ENCODE assay signal across 15 cellular contexts in the genomic region with DNA sequence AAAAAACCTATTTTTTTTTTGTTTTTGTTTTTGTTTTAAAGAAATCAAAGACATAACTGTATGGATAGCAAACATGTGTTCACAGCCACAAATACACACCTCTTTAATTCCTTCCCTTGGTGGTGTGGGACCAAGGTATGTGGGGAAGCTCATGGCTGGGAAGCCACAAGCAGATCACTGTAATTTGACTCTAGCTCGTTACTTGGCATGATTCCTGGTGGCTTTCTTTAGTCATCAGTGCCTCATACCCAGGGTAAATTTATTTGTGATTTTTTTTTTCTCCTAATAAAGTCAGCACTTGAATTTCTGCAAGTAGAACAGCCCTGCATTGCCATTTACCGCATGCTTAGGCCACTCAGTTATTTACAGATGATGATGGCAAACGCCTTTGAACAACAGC.
DNase-seq lines count a peak whose midpoint lies in the region; ATAC-seq and TF ChIP-seq lines count a peak whose summit lies in the region.
"Had no signal": no experiment of that assay in that cellular context is flagged by ENCODE, and none has a peak within 500 bp of the region (broad histone marks: within the 10 kb centered on the region; RNA-seq: fewer than 3 reads in every experiment).

No MANE protein-coding gene starts in this region.

- H3K23ac ChIP-seq in H9 (ENCODE audit: insufficient read length, low read depth, low read length): no peak overlapping the region

- no peak overlapping the region for H2AFZ ChIP-seq in H9 (ENCODE audit: low read length)

- no peak overlapping the region for H3K4me3 ChIP-seq in A673 (ENCODE audit: low read depth, low read length, poor library complexity, severe bottlenecking)
- H3K4me3 ChIP-seq: left lung had no signal

- TF ChIP-seq CTCF in A673 (conservative IDR thresholded peaks at IDR 0.05; ENCODE audit: low read depth, low read length) (no peak), RWPE1 (conservative IDR thresholded peaks at IDR 0.05; ENCODE audit: low read depth) (no peak), H9 (conservative IDR thresholded peaks at IDR 0.05) (no peak)

- H4K91ac ChIP-seq in H9 (ENCODE audit: insufficient read length, low read depth, low read length): no peak overlapping the region

- H3K9me3 Mint-ChIP-seq in H9: no peaks in the 10 kb centered on the region
- H3K9me3 Mint-ChIP-seq in stimulated activated naive B cell treated with anti-CD40 and anti-IgM and Interleukin-4, amounts not matched to agents 10 μg/mL and 1 μg/mL and 100 μg/mL, for 72 hours: peaks cover 1 to 4% of the 10 kb centered on the region in 2 donors
- H3K9me3 Mint-ChIP-seq: stimulated activated naive CD8-positive, alpha-beta T cell treated with anti-CD3 and anti-CD28 coated beads, Interleukin-15, amount 100 ng/mL, for 72 hours had no signal

- H3K27ac Mint-ChIP-seq in H9: no peak overlapping the region
- H3K27ac Mint-ChIP-seq in stimulated activated naive B cell treated with anti-CD40 and anti-IgM and Interleukin-4, amounts not matched to agents 10 μg/mL and 1 μg/mL and 100 μg/mL, for 72 hours: no peak overlapping the region
- H3K27ac Mint-ChIP-seq: B cell; stimulated activated naive CD8-positive, alpha-beta T cell treated with anti-CD3 and anti-CD28 coated beads, Interleukin-15, amount 100 ng/mL, for 72 hours had no signal

- H3K36me3 Mint-ChIP-seq in H9 (ENCODE audit: insufficient read depth in 1 of 3, low read depth in 3 of 3): no peaks in the 10 kb centered on the region
- no peaks in the 10 kb centered on the region for H3K36me3 Mint-ChIP-seq in stimulated activated naive B cell treated with anti-CD40 and anti-IgM and Interleukin-4, amounts not matched to agents 10 μg/mL and 1 μg/mL and 100 μg/mL, for 72 hours

- BruUV-seq in A673 (replicated peaks; lab: Mats Ljungman, UMichigan): no TSS peak

- H2BK20ac ChIP-seq in H9 (ENCODE audit: low read depth, low read length, poor library complexity, severe bottlenecking): no peak overlapping the region

- H3K27ac ChIP-seq in A673 (ENCODE audit: low read depth, low read length, poor library complexity, severe bottlenecking): no peak overlapping the region
- H3K27ac ChIP-seq in RWPE1: no peak overlapping the region
- no peak overlapping the region for H3K27ac ChIP-seq in H9 (ENCODE audit: insufficient read length, low read depth, low read length)
- H3K27ac ChIP-seq: left lung, VCaP had no signal

- H3K79me1 ChIP-seq in H9 (ENCODE audit: insufficient read depth, low read depth, low read length, poor library complexity, severe bottlenecking): no peaks in the 10 kb centered on the region

- CTCF ChIA-PET in A673 (lab: Charles Lee): no interaction called here
- CTCF ChIA-PET in RWPE1 (lab: Yijun Ruan, JAX): no interaction called here

- H3K4me2 ChIP-seq in H9 (ENCODE audit: insufficient read depth, insufficient read length, low read length): no peak overlapping the region

- no peak overlapping the region for H3K9ac ChIP-seq in H9 (ENCODE audit: extremely low read depth, insufficient read length, low read length)

- no peak overlapping the region for H2BK5ac ChIP-seq in H9 (ENCODE audit: insufficient read length, low read length)

- no peak overlapping the region for H3K4ac ChIP-seq in H9 (ENCODE audit: low read depth, low read length)

- no peak overlapping the region for H3K18ac ChIP-seq in H9 (ENCODE audit: insufficient read length, low read depth, low read length)

- no peak overlapping the region for H4K5ac ChIP-seq in H9 (ENCODE audit: insufficient read length, low read depth, low read length)

- no peak overlapping the region for H2BK15ac ChIP-seq in H9 (ENCODE audit: low read depth, low read length)

- H3K56ac ChIP-seq in H9 (ENCODE audit: insufficient read length, low read depth, low read length): no peak overlapping the region

- no peaks in the 10 kb centered on the region for H3K36me3 ChIP-seq in A673 (ENCODE audit: insufficient read depth, low read length, poor library complexity, severe bottlenecking)
- H3K36me3 ChIP-seq: left lung had no signal

- no peak overlapping the region for H2AK5ac ChIP-seq in H9 (ENCODE audit: insufficient read length, low read length)

- no peaks in the 10 kb centered on the region for H3K27me3 Mint-ChIP-seq in H9 (ENCODE audit: low read depth)
- no peaks in the 10 kb centered on the region for H3K27me3 Mint-ChIP-seq in stimulated activated naive B cell treated with anti-CD40 and anti-IgM and Interleukin-4, amounts not matched to agents 10 μg/mL and 1 μg/mL and 100 μg/mL, for 72 hours
- H3K27me3 Mint-ChIP-seq: B cell; stimulated activated naive CD8-positive, alpha-beta T cell treated with anti-CD3 and anti-CD28 coated beads, Interleukin-15, amount 100 ng/mL, for 72 hours had no signal

- DNase-seq in A673 (ENCODE audit: low spot score) (peak; percentile 60), HCEC 1CT (peak; percentile 58), RWPE1 (ENCODE audit: low spot score) (peak; percentile 27), fibroblast of the conjunctiva (ENCODE audit: low read depth) (peak; percentile 47), H9 (no peak), SIG-M5 (lab: John Stamatoyannopoulos, UW) (no peak)
- no peak for DNase-seq in stimulated activated naive B cell treated with anti-CD40 and anti-IgM and Interleukin-4, amounts not matched to agents 10 μg/mL and 1 μg/mL and 100 μg/mL, for 72 hours
- DNase-seq: left lung; NCI-H2171; occipital lobe; stimulated activated CD4-positive, alpha-beta T cell treated with anti-CD3 and anti-CD28 coated beads, Interleukin-1b, Interleukin-23, amount 100 ng/mL, for 48 hours; stimulated activated naive CD8-positive, alpha-beta T cell treated with anti-CD3 and anti-CD28 coated beads, Interleukin-15, amount 100 ng/mL, for 72 hours had no signal

- intact Hi-C loops in A673 (cut with micrococcal nuclease; ENCODE audit: unreplicated experiment): no loop called here

- H3K27me3 ChIP-seq in A673 (replicated peaks; ENCODE audit: insufficient read depth, low read depth, low read length, poor library complexity): peaks cover 19% of the 10 kb centered on the region
- H3K27me3 ChIP-seq in H9 (ENCODE audit: insufficient read depth, low read length): no peaks in the 10 kb centered on the region
- H3K27me3 ChIP-seq: left lung had no signal

- H3K14ac ChIP-seq in H9 (ENCODE audit: insufficient read depth, low read length): no peak overlapping the region

- no peaks in the 10 kb centered on the region for H3K9me3 ChIP-seq in A673 (ENCODE audit: low read depth, low read length, poor library complexity, severe bottlenecking)
- no peaks in the 10 kb centered on the region for H3K9me3 ChIP-seq in H9 (ENCODE audit: control insufficient read depth, low read depth, low read length)
- H3K9me3 ChIP-seq: left lung had no signal

- H2BK120ac ChIP-seq in H9 (ENCODE audit: low read depth, low read length, poor library complexity, severe bottlenecking): no peak overlapping the region

- no peak overlapping the region for H3K4me3 Mint-ChIP-seq in H9
- no peak overlapping the region for H3K4me3 Mint-ChIP-seq in stimulated activated naive B cell treated with anti-CD40 and anti-IgM and Interleukin-4, amounts not matched to agents 10 μg/mL and 1 μg/mL and 100 μg/mL, for 72 hours
- H3K4me3 Mint-ChIP-seq: B cell; stimulated activated naive CD8-positive, alpha-beta T cell treated with anti-CD3 and anti-CD28 coated beads, Interleukin-15, amount 100 ng/mL, for 72 hours had no signal

- peaks cover 13% of the 10 kb centered on the region for H3K4me1 ChIP-seq in A673 (ENCODE audit: insufficient read depth, low read length, poor library complexity, severe bottlenecking)
- H3K4me1 ChIP-seq in H9 (ENCODE audit: insufficient read depth, low read length): no peaks in the 10 kb centered on the region
- H3K4me1 ChIP-seq: left lung had no signal

- H3K23me2 ChIP-seq in H9 (ENCODE audit: insufficient read length, low read depth, low read length, poor library complexity, severe bottlenecking): no peaks in the 10 kb centered on the region

- no peak overlapping the region for H4K8ac ChIP-seq in H9 (replicated peaks; ENCODE audit: insufficient read length, low read depth, low read length)

- H4K20me1 ChIP-seq in H9 (ENCODE audit: control insufficient read depth, insufficient read depth, insufficient read length): no peaks in the 10 kb centered on the region

- H3K79me2 ChIP-seq in H9 (ENCODE audit: insufficient read depth, low read length): no peaks in the 10 kb centered on the region

- no peak for ATAC-seq in stimulated activated naive B cell treated with anti-CD40 and anti-IgM and Interleukin-4, amounts not matched to agents 10 μg/mL and 1 μg/mL and 100 μg/mL, for 72 hours (replicated peaks)
- no peak for ATAC-seq in GM21447 (IDR thresholded peaks at IDR 0.05; ENCODE audit: unreplicated experiment)
- ATAC-seq: left lung; stimulated activated naive CD8-positive, alpha-beta T cell treated with anti-CD3 and anti-CD28 coated beads, Interleukin-15, amount 100 ng/mL, for 72 hours had no signal

- H3T11ph ChIP-seq in H9 (ENCODE audit: low read length): no peak overlapping the region

- H2BK12ac ChIP-seq in H9 (ENCODE audit: insufficient read length, low read depth, low read length): no peak overlapping the region

- POLR2A ChIA-PET in A673 (lab: Charles Lee; ENCODE audit: low non-redundant PET): no interaction called here
- POLR2A ChIA-PET in RWPE1 (lab: Yijun Ruan, JAX; ENCODE audit: low non-redundant PET): no interaction called here

- H3K4me1 Mint-ChIP-seq in H9: peaks cover 18 to 28% of the 10 kb centered on the region in 2 experiments
- no peaks in the 10 kb centered on the region for H3K4me1 Mint-ChIP-seq in stimulated activated naive B cell treated with anti-CD40 and anti-IgM and Interleukin-4, amounts not matched to agents 10 μg/mL and 1 μg/mL and 100 μg/mL, for 72 hours
- H3K4me1 Mint-ChIP-seq: B cell; stimulated activated naive CD8-positive, alpha-beta T cell treated with anti-CD3 and anti-CD28 coated beads, Interleukin-15, amount 100 ng/mL, for 72 hours had no signal

- no CpG with 5 or more reads among the region's 3 CpGs for WGBS in H9 (ENCODE audit: extremely low coverage, insufficient read length, low lambda C conversion rate)

Comparison
In these comparisons a context has a peak if more than half of its experiments do, and no peak if none do; other contexts are left out.
1. DNase-seq: peak in A673 (single experiment), HCEC 1CT (single experiment), RWPE1 (single experiment) and fibroblast of the conjunctiva (single experiment); none in H9 (single experiment), stimulated activated naive B cell treated with anti-CD40 and anti-IgM and Interleukin-4, amounts not matched to agents 10 μg/mL and 1 μg/mL and 100 μg/mL, for 72 hours (single experiment) and SIG-M5 (single experiment).